In genomic region chr17:2049333-2050245, GRCh38 we compare ENCODE assay signal across 8 cellular contexts. TPM values are rescaled to one million over a fixed set of nuclear protein-coding genes. Genes with fewer than 3 reads are reported as not detected.
DNase-seq lines count a peak whose midpoint lies in the region; ATAC-seq, FAIRE-seq and TF ChIP-seq lines count a peak whose summit lies in the region.

No MANE protein-coding gene starts in this region.

- WGBS in A549 (ENCODE audit: missing lambda C conversion rate) = 24% methylated on average over 13 of the region's 95 CpGs
- 18% methylated on average over 11 of the region's 95 CpGs for WGBS in esophagus muscularis mucosa

- peak; percentile 32; the same call in 1 of the 2 replicates for TF ChIP-seq POLR2A in A549 (IDR thresholded peaks at IDR 0.05; ENCODE audit: low read length)
- no peak for TF ChIP-seq POLR2A in GM18505 (IDR thresholded peaks at IDR 0.05; ENCODE audit: borderline replicate concordance, extremely low read depth, insufficient read depth, insufficient read length)
- TF ChIP-seq POLR2A in esophagus muscularis mucosa (IDR thresholded peaks at IDR 0.05; ENCODE audit: low read depth) = no peak

- ATAC-seq in A549 = peak; percentile 17 to 30
- ATAC-seq in GM18505 (IDR thresholded peaks at IDR 0.05; ENCODE audit: unreplicated experiment) = peak; percentile 46
- peak; percentile 48 for ATAC-seq in HG03135 (IDR thresholded peaks at IDR 0.05; ENCODE audit: unreplicated experiment)
- peak; percentile 57 to 61 for ATAC-seq in activated T-cell treated with anti-CD3 and anti-CD28 coated beads, Interleukin-2, amount 50 U/mL, for 4 hours
- ATAC-seq in naive B cell (ENCODE audit: low read depth in 2 of 2) = peak; percentile 78 to 79
- peak; percentile 84 for ATAC-seq in stimulated activated memory B cell treated with anti-CD40 and anti-IgM and Interleukin-4, amounts not matched to agents 10 μg/mL and 1 μg/mL and 100 μg/mL, for 72 hours

- peak overlapping the region; percentile 70 for H3K4me3 ChIP-seq in A549
- H3K4me3 ChIP-seq in OCI-LY3 (ENCODE audit: low read length) = peak overlapping the region; percentile 92
- H3K4me3 ChIP-seq in esophagus muscularis mucosa = peak overlapping the region; percentile 76 to 95 (median 78)

- peak overlapping the region; percentile 53; the same call in 1 of the 2 replicates for H3K9ac ChIP-seq in OCI-LY3 (ENCODE audit: low read length)

- no peaks in the 10 kb centered on the region for H4K20me1 ChIP-seq in OCI-LY3 (ENCODE audit: insufficient read depth, low read length)

- H2AFZ ChIP-seq in OCI-LY3 (ENCODE audit: low read depth, low read length) = peak overlapping the region; percentile 29; the same call in 1 of the 2 replicates

- CTCF ChIA-PET in A549 (lab: Yijun Ruan, JAX) = interaction anchor here (1.2 to 16.1 kb wide), 7 partner anchors 7 to 233 kb away, joined by 3 to 224 read pairs (median 17); partner anchors contain the start of genes DPH1, HIC1 and RTN4RL1

- FAIRE-seq in A549 (lab: Jason Lieb, UNC) = no peak

- peaks cover 2% of the 10 kb centered on the region for H3K36me3 Mint-ChIP-seq in activated T-cell treated with anti-CD3 and anti-CD28 coated beads, Interleukin-2, amount 50 U/mL, for 4 hours (ENCODE audit: insufficient read depth)
- no peaks in the 10 kb centered on the region for H3K36me3 Mint-ChIP-seq in naive B cell
- peaks cover 3% of the 10 kb centered on the region for H3K36me3 Mint-ChIP-seq in stimulated activated memory B cell treated with anti-CD40 and anti-IgM and Interleukin-4, amounts not matched to agents 10 μg/mL and 1 μg/mL and 100 μg/mL, for 72 hours

- no peak for TF ChIP-seq RAD21 in A549 (conservative IDR thresholded peaks at IDR 0.05 in 1 of 2, IDR thresholded peaks at IDR 0.05 in 1 of 2)

- H3K4me1 Mint-ChIP-seq in activated T-cell treated with anti-CD3 and anti-CD28 coated beads, Interleukin-2, amount 50 U/mL, for 4 hours (ENCODE audit: low read depth) = peaks cover 26% of the 10 kb centered on the region
- H3K4me1 Mint-ChIP-seq in naive B cell = peaks cover 27 to 28% (median 28%) of the 10 kb centered on the region in 3 donors
- H3K4me1 Mint-ChIP-seq in stimulated activated memory B cell treated with anti-CD40 and anti-IgM and Interleukin-4, amounts not matched to agents 10 μg/mL and 1 μg/mL and 100 μg/mL, for 72 hours = peaks cover 40% of the 10 kb centered on the region

- TF ChIP-seq EP300 in A549 (IDR thresholded peaks at IDR 0.05) = no peak
- no peak for TF ChIP-seq EP300 in esophagus muscularis mucosa (IDR thresholded peaks at IDR 0.05)

- no peaks in the 10 kb centered on the region for H3K9me3 Mint-ChIP-seq in activated T-cell treated with anti-CD3 and anti-CD28 coated beads, Interleukin-2, amount 50 U/mL, for 4 hours
- peaks cover 0 to 1% (median 0%) of the 10 kb centered on the region in 7 donors for H3K9me3 Mint-ChIP-seq in naive B cell
- H3K9me3 Mint-ChIP-seq in stimulated activated memory B cell treated with anti-CD40 and anti-IgM and Interleukin-4, amounts not matched to agents 10 μg/mL and 1 μg/mL and 100 μg/mL, for 72 hours = no peaks in the 10 kb centered on the region

- no peaks in the 10 kb centered on the region for H3K27me3 ChIP-seq in OCI-LY3 (ENCODE audit: low read depth, low read length)
- H3K27me3 ChIP-seq in esophagus muscularis mucosa = peaks cover 0 to 34% (median 0%) of the 10 kb centered on the region in 4 donors

- no peaks in the 10 kb centered on the region for H3K79me2 ChIP-seq in OCI-LY3 (ENCODE audit: low read length)

- peak overlapping the region in 5 of 6 donors; percentile 16 to 91 (median 70) for H3K27ac Mint-ChIP-seq in naive B cell
- no peak overlapping the region for H3K27ac Mint-ChIP-seq in stimulated activated memory B cell treated with anti-CD40 and anti-IgM and Interleukin-4, amounts not matched to agents 10 μg/mL and 1 μg/mL and 100 μg/mL, for 72 hours

- peaks cover 5% of the 10 kb centered on the region for H3K27me3 Mint-ChIP-seq in activated T-cell treated with anti-CD3 and anti-CD28 coated beads, Interleukin-2, amount 50 U/mL, for 4 hours (ENCODE audit: low read depth)
- peaks cover 5 to 29% (median 27%) of the 10 kb centered on the region in 3 donors for H3K27me3 Mint-ChIP-seq in naive B cell
- peaks cover 31% of the 10 kb centered on the region for H3K27me3 Mint-ChIP-seq in stimulated activated memory B cell treated with anti-CD40 and anti-IgM and Interleukin-4, amounts not matched to agents 10 μg/mL and 1 μg/mL and 100 μg/mL, for 72 hours

- H3K4me1 ChIP-seq in A549 = peaks cover 7% of the 10 kb centered on the region; the same call in 2 of the 3 replicates
- H3K4me1 ChIP-seq in OCI-LY3 (ENCODE audit: low read length) = peaks cover 8% of the 10 kb centered on the region; the same call in 1 of the 2 replicates
- H3K4me1 ChIP-seq in esophagus muscularis mucosa = peaks cover 41 to 47% (median 46%) of the 10 kb centered on the region in 4 donors

- H3K9me3 ChIP-seq in A549 (no peaks in the 10 kb centered on the region), OCI-LY3 (ENCODE audit: insufficient read depth, low read length) (no peaks in the 10 kb centered on the region), esophagus muscularis mucosa (no peaks in the 10 kb centered on the region)

- peak overlapping the region; percentile 96 for H3K4me2 ChIP-seq in A549
- peak overlapping the region; percentile 66 for H3K4me2 ChIP-seq in OCI-LY3 (ENCODE audit: low read length)

- intact Hi-C loops in esophagus muscularis mucosa (cut with DNase I) = loop anchor here (5.0 kb wide), 1 partner anchor 303 kb away; no protein-coding TSS in a partner anchor

- POLR2A ChIA-PET in A549 (lab: Yijun Ruan, JAX) = interaction anchor here (1.1 kb wide), 1 partner anchor 253 kb away, joined by 6 read pairs; the partner anchor contains the start of gene SMG6

- H3K36me3 ChIP-seq in OCI-LY3 (replicated peaks; ENCODE audit: low read depth, low read length) (peaks cover 2% of the 10 kb centered on the region), esophagus muscularis mucosa (peaks cover 0 to under 1% (median under 1%) of the 10 kb centered on the region in 4 donors)

- H3K27ac ChIP-seq in A549 (peak overlapping the region; percentile 82 to 89), OCI-LY3 (ENCODE audit: low read length) (no peak overlapping the region), esophagus muscularis mucosa (replicated peaks in 1 of 4) (peak overlapping the region; percentile 67 to 72 (median 68))

- TF ChIP-seq CTCF in A549 (IDR thresholded peaks at IDR 0.05) (no peak), OCI-LY3 (IDR thresholded peaks at IDR 0.05; ENCODE audit: low read depth, low read length) (no peak), esophagus muscularis mucosa (IDR thresholded peaks at IDR 0.05) (no peak)

- peak overlapping the region; percentile 76 for H3K4me3 Mint-ChIP-seq in activated T-cell treated with anti-CD3 and anti-CD28 coated beads, Interleukin-2, amount 50 U/mL, for 4 hours
- H3K4me3 Mint-ChIP-seq in naive B cell = peak overlapping the region; percentile 68 to 84 (median 82)
- H3K4me3 Mint-ChIP-seq in stimulated activated memory B cell treated with anti-CD40 and anti-IgM and Interleukin-4, amounts not matched to agents 10 μg/mL and 1 μg/mL and 100 μg/mL, for 72 hours = peak overlapping the region; percentile 71

- DNase-seq in A549 (ENCODE audit: low read depth in 1 of 2, low spot score in 1 of 2) = peak; percentile 74 to 81
- peak; percentile 94 for DNase-seq in activated T-cell treated with anti-CD3 and anti-CD28 coated beads, Interleukin-2, amount 50 U/mL, for 4 hours
- peak; percentile 96 for DNase-seq in esophagus muscularis mucosa (ENCODE audit: extremely low spot score)
- peak; percentile 94 for DNase-seq in naive B cell

TF ChIP-seq in A549, 52 proteins besides CTCF, POLR2A, EP300 and RAD21 (continues in another document):
- 0 out of 2 replicates have a peak, but pooled peaks have one; percentile 32 for TF ChIP-seq RFX5 (IDR thresholded peaks at IDR 0.05)

RNA-seq across cellular contexts. Expression of gene HIC1, which starts 5.3 kb away (rescaled TPM):
- polyA plus RNA-seq in A549 (2011; rRNA removed) (0.13 and 0.28 TPM in 2 replicates), A549 (2017; fragmentation: RNase III; extraction: RNeasy Plus Mini Kit Qiagen cat#74134 plus additional on column Dnase treatment) (0.70 to 1.5 TPM (median 1.3 TPM) in 3 replicates), naive B cell (ENCODE audit: low read depth in 6 of 6) (under 1 TPM in 3 of 6 donors, not detected in 3; 0.08 to 0.35 (median 0.23) TPM)
- polyA plus RNA-seq in A549 (2012; cell fraction: cytosol; rRNA removed) = 0.37 and 0.43 TPM in 2 replicates
- 1.7 and 2.1 TPM in 2 replicates for polyA plus RNA-seq in A549 (2012; cell fraction: nucleus; rRNA removed)
- polyA minus RNA-seq in A549 (2011; rRNA and poly(A)+ RNA removed) = 0.29 and 0.58 TPM in 2 replicates
- total RNA-seq in activated T-cell treated with anti-CD3 and anti-CD28 coated beads, Interleukin-2, amount 50 U/mL, for 4 hours = 10 to 100 TPM; 18.9 to 60.9 (median 31.5) TPM
- total RNA-seq in esophagus muscularis mucosa = 10 to 100 TPM; 48.6 to 86.4 (median 54.9) TPM

RNA-seq across cellular contexts. Expression of gene OVCA2, which starts 7.8 kb away (rescaled TPM):
- polyA plus RNA-seq in A549 (2011; rRNA removed) (66.3 and 73.1 TPM in 2 replicates), A549 (2017; fragmentation: RNase III; extraction: RNeasy Plus Mini Kit Qiagen cat#74134 plus additional on column Dnase treatment) (54.3 to 56.6 TPM (median 54.6 TPM) in 3 replicates), naive B cell (ENCODE audit: low read depth in 6 of 6) (10 to 100 TPM; 43.0 to 66.7 (median 58.3) TPM)
- polyA plus RNA-seq in A549 (2012; cell fraction: cytosol; rRNA removed) = 77.8 and 108 TPM in 2 replicates
- 46.6 and 48.1 TPM in 2 replicates for polyA plus RNA-seq in A549 (2012; cell fraction: nucleus; rRNA removed)
- polyA minus RNA-seq in A549 (2011; rRNA and poly(A)+ RNA removed) = 60.6 and 72.6 TPM in 2 replicates
- 10 to 100 TPM; 67.7 to 74.4 (median 70.7) TPM for total RNA-seq in activated T-cell treated with anti-CD3 and anti-CD28 coated beads, Interleukin-2, amount 50 U/mL, for 4 hours
- 10 to 100 TPM; 34.9 to 38.9 (median 38.0) TPM for total RNA-seq in esophagus muscularis mucosa

RNA-seq across cellular contexts. Expression of gene DPH1, which starts 19.6 kb away (rescaled TPM):
- 25.5 and 33.0 TPM in 2 replicates for polyA plus RNA-seq in A549 (2011; rRNA removed)
- 44.9 and 53.6 TPM in 2 replicates for polyA plus RNA-seq in A549 (2012; cell fraction: cytosol; rRNA removed)
- polyA plus RNA-seq in A549 (2012; cell fraction: nucleus; rRNA removed) = 178 and 193 TPM in 2 replicates
- polyA plus RNA-seq in A549 (2017; fragmentation: RNase III; extraction: RNeasy Plus Mini Kit Qiagen cat#74134 plus additional on column Dnase treatment) = 33.6 to 42.4 TPM (median 34.4 TPM) in 3 replicates
- 52.9 and 61.5 TPM in 2 replicates for polyA minus RNA-seq in A549 (2011; rRNA and poly(A)+ RNA removed)
- total RNA-seq in activated T-cell treated with anti-CD3 and anti-CD28 coated beads, Interleukin-2, amount 50 U/mL, for 4 hours = 10 to 100 TPM; 56.6 to 59.9 (median 58.5) TPM
- total RNA-seq in esophagus muscularis mucosa = 10 to 100 TPM; 27.4 to 41.8 (median 38.3) TPM
- 10 to 100 TPM; 22.7 to 37.7 (median 29.7) TPM for polyA plus RNA-seq in naive B cell (ENCODE audit: low read depth in 6 of 6)

RNA-seq across cellular contexts. Expression of gene RTN4RL1, which starts 24.5 kb away (rescaled TPM):
- polyA plus RNA-seq in A549 (2011; rRNA removed) = 0.39 and 0.46 TPM in 2 replicates
- 0.96 and 1.8 TPM in 2 replicates for polyA plus RNA-seq in A549 (2012; cell fraction: cytosol; rRNA removed)
- polyA plus RNA-seq in A549 (2012; cell fraction: nucleus; rRNA removed) = 1.8 and 2.1 TPM in 2 replicates
- 1.4 to 1.8 TPM (median 1.5 TPM) in 3 replicates for polyA plus RNA-seq in A549 (2017; fragmentation: RNase III; extraction: RNeasy Plus Mini Kit Qiagen cat#74134 plus additional on column Dnase treatment)
- polyA minus RNA-seq in A549 (2011; rRNA and poly(A)+ RNA removed) = 0.44 and 0.45 TPM in 2 replicates
- 1 to 10 TPM; 1.0 to 2.5 (median 2.0) TPM for total RNA-seq in activated T-cell treated with anti-CD3 and anti-CD28 coated beads, Interleukin-2, amount 50 U/mL, for 4 hours
- total RNA-seq in esophagus muscularis mucosa = under 1 TPM; 0.50 to 0.86 (median 0.67) TPM
- not detected for polyA plus RNA-seq in naive B cell (ENCODE audit: low read depth in 6 of 6)

Comparison
In these comparisons a context has a peak if more than half of its experiments do, and no peak if none do; other contexts are left out.
1. ATAC-seq: peak in every context shown above with its lines; median percentile 84 in stimulated activated memory B cell treated with anti-CD40 and anti-IgM and Interleukin-4, amounts not matched to agents 10 μg/mL and 1 μg/mL and 100 μg/mL, for 72 hours; 78 in naive B cell; 59 in activated T-cell treated with anti-CD3 and anti-CD28 coated beads, Interleukin-2, amount 50 U/mL, for 4 hours; 48 in HG03135; 46 in GM18505; 24 in A549.